ENCODE assay signal across 13 cellular contexts in the genomic region with DNA sequence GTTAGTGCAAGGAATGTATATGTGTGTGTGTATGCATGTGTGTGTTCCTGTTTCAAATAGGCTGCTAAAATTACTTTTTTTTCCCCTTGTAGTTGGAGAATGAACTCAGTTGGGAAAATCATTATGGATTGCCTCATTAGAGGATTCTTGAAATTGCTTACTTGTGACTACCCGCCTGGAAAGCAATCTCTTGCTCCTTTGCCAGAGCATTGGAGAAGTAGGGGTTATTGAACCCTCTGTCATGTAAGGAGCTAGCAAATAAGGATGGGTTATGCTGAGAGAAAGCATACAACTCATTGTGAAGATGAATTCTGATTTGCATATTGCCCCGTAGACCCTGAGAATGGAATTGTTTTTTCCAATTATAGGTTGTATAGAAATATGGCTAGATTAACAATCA.
DNase-seq lines count a peak whose midpoint lies in the region; ATAC-seq and TF ChIP-seq lines count a peak whose summit lies in the region.
"Had no signal": no experiment of that assay in that cellular context is flagged by ENCODE, and none has a peak within 500 bp of the region (broad histone marks: within the 10 kb centered on the region; RNA-seq: fewer than 3 reads in every experiment).

No MANE protein-coding gene starts in this region.

- WGBS in liver = 81% methylated on average over 2 of the region's 2 CpGs
- WGBS in right lobe of liver (ENCODE audit: insufficient coverage, low coverage, low lambda C conversion rate, missing lambda C conversion rate) = 43% methylated on average over 2 of the region's 2 CpGs
- WGBS in mesendoderm (ENCODE audit: extremely low coverage, insufficient coverage, low lambda C conversion rate) = no CpG with 5 or more reads among the region's 2 CpGs

- H3K27me3 ChIP-seq in liver (ENCODE audit: control insufficient read depth in 4 of 4, insufficient read depth in 4 of 4, low read length in 3 of 4) (no peaks in the 10 kb centered on the region), right lobe of liver (no peaks in the 10 kb centered on the region), mesendoderm (ENCODE audit: insufficient read depth, low read length, poor library complexity) (no peaks in the 10 kb centered on the region)

- no peak overlapping the region for H3K23ac ChIP-seq in mesendoderm (ENCODE audit: low read length)

- H2BK120ac ChIP-seq in mesendoderm (ENCODE audit: low read depth, low read length) = no peak overlapping the region

- H3K4ac ChIP-seq in mesendoderm (ENCODE audit: low read depth, low read length) = no peak overlapping the region

- no peak overlapping the region for H3K18ac ChIP-seq in mesendoderm (ENCODE audit: low read length)

- H3K4me1 ChIP-seq in liver (ENCODE audit: control insufficient read depth in 4 of 4, insufficient read depth in 4 of 4, low read length in 3 of 4) (no peaks in the 10 kb centered on the region), right lobe of liver (no peaks in the 10 kb centered on the region), mesendoderm (ENCODE audit: control insufficient read depth, low read depth, low read length) (no peaks in the 10 kb centered on the region)

- no peak overlapping the region for H2AK5ac ChIP-seq in mesendoderm (ENCODE audit: low read length)

- H3K9me3 ChIP-seq in liver (ENCODE audit: control insufficient read depth in 4 of 4, low read length in 3 of 4) (no peaks in the 10 kb centered on the region), right lobe of liver (no peaks in the 10 kb centered on the region)

- H3K4me3 ChIP-seq in liver (ENCODE audit: low read depth in 1 of 3, low read length in 3 of 3) = no peak overlapping the region
- H3K4me3 ChIP-seq in right lobe of liver = no peak overlapping the region
- H3K4me3 ChIP-seq in choroid plexus epithelial cell (ENCODE audit: low read depth, low read length) = no peak overlapping the region
- H3K4me3 ChIP-seq in mesendoderm (ENCODE audit: low read length) = no peak overlapping the region

- no peaks in the 10 kb centered on the region for H3K79me1 ChIP-seq in mesendoderm (ENCODE audit: low read length)

- H4K8ac ChIP-seq in mesendoderm (ENCODE audit: low read depth, low read length) = no peak overlapping the region

- H4K5ac ChIP-seq in mesendoderm (ENCODE audit: low read length) = no peak overlapping the region

- H3K36me3 ChIP-seq in liver (ENCODE audit: control insufficient read depth in 4 of 4, insufficient read depth in 3 of 4, low read depth in 1 of 4, low read length in 3 of 4) = no peaks in the 10 kb centered on the region
- no peaks in the 10 kb centered on the region for H3K36me3 ChIP-seq in right lobe of liver
- no peaks in the 10 kb centered on the region for H3K36me3 ChIP-seq in mesendoderm (ENCODE audit: control insufficient read depth, insufficient read depth, low read length)

- TF ChIP-seq CTCF in liver (IDR thresholded peaks at IDR 0.05; ENCODE audit: low read depth, low read length, missing input control) = no peak
- TF ChIP-seq CTCF in right lobe of liver (IDR thresholded peaks at IDR 0.05) = no peak
- TF ChIP-seq CTCF in choroid plexus epithelial cell (conservative IDR thresholded peaks at IDR 0.05; ENCODE audit: low read depth, low read length) = no peak

- DNase-seq in right lobe of liver (no peak), choroid plexus epithelial cell (ENCODE audit: low read depth) (peak; percentile 73), mesendoderm (peak; percentile 17), GDM1 (lab: John Stamatoyannopoulos, UW) (no peak), nucleus accumbens (lab: John Stamatoyannopoulos, UW) (no peak), cortex of kidney (lab: John Stamatoyannopoulos, UW) (no peak)
- no peak for DNase-seq in activated CD4-positive, CD25-positive, alpha-beta regulatory T cell (lab: John Stamatoyannopoulos, UW)
- DNase-seq: CD8-positive, alpha-beta T cell; COR-L47; DND-41 had no signal

- no peak for TF ChIP-seq RAD21 in liver (IDR thresholded peaks at IDR 0.05)

- no peaks in the 10 kb centered on the region for H3K79me2 ChIP-seq in mesendoderm (ENCODE audit: control insufficient read depth, insufficient read depth, low read length)

- no peak overlapping the region for H3K27ac ChIP-seq in liver (ENCODE audit: low read depth in 1 of 2, low read length in 2 of 2)
- H3K27ac ChIP-seq in right lobe of liver = no peak overlapping the region
- H3K27ac ChIP-seq in mesendoderm (ENCODE audit: low read depth, low read length) = no peak overlapping the region
- H3K27ac ChIP-seq: 22Rv1 had no signal

- no peak overlapping the region for H2BK5ac ChIP-seq in mesendoderm (ENCODE audit: low read length)

- no peak for ATAC-seq in right lobe of liver
- ATAC-seq: CD8-positive, alpha-beta T cell; HCT116 had no signal

- H3K9ac ChIP-seq in liver (ENCODE audit: low read depth in 1 of 2, low read length in 2 of 2) = no peak overlapping the region
- no peak overlapping the region for H3K9ac ChIP-seq in mesendoderm (ENCODE audit: low read length)

- no peak for TF ChIP-seq POLR2A in right lobe of liver (IDR thresholded peaks at IDR 0.05)

- H2BK15ac ChIP-seq in mesendoderm (replicated peaks; ENCODE audit: low read depth) = no peak overlapping the region

- H3K56ac ChIP-seq in mesendoderm (ENCODE audit: low read length) = no peak overlapping the region

- intact Hi-C loops in right lobe of liver (cut with DNase I) = no loop called here

- H3K4me2 ChIP-seq in mesendoderm (ENCODE audit: low read length) = no peak overlapping the region

TF ChIP-seq in liver, 16 proteins besides CTCF, POLR2A, EP300 and RAD21:
- TF ChIP-seq, protein P1, sequence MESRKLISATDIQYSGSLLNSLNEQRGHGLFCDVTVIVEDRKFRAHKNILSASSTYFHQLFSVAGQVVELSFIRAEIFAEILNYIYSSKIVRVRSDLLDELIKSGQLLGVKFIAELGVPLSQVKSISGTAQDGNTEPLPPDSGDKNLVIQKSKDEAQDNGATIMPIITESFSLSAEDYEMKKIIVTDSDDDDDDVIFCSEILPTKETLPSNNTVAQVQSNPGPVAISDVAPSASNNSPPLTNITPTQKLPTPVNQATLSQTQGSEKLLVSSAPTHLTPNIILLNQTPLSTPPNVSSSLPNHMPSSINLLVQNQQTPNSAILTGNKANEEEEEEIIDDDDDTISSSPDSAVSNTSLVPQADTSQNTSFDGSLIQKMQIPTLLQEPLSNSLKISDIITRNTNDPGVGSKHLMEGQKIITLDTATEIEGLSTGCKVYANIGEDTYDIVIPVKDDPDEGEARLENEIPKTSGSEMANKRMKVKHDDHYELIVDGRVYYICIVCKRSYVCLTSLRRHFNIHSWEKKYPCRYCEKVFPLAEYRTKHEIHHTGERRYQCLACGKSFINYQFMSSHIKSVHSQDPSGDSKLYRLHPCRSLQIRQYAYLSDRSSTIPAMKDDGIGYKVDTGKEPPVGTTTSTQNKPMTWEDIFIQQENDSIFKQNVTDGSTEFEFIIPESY (IDR thresholded peaks at IDR 0.05) = no peak
- TF ChIP-seq RXRA (IDR thresholded peaks at IDR 0.05) (peak; percentile 55 to 58), FOXA1 (IDR thresholded peaks at IDR 0.05) (no peak), NR2F2 (IDR thresholded peaks at IDR 0.05) (no peak), REST (IDR thresholded peaks at IDR 0.05) (no peak)

Comparison
In these comparisons a context has a peak if more than half of its experiments do, and no peak if none do; other contexts are left out.
1. DNase-seq: peak in choroid plexus epithelial cell (single experiment) and mesendoderm (single experiment); none in right lobe of liver (0 of 3), GDM1 (single experiment), nucleus accumbens (0 of 56), cortex of kidney (single experiment) and activated CD4-positive, CD25-positive, alpha-beta regulatory T cell (0 of 4).